Comparison of ENCODE assay signal across 8 cellular contexts in the genomic region with DNA sequence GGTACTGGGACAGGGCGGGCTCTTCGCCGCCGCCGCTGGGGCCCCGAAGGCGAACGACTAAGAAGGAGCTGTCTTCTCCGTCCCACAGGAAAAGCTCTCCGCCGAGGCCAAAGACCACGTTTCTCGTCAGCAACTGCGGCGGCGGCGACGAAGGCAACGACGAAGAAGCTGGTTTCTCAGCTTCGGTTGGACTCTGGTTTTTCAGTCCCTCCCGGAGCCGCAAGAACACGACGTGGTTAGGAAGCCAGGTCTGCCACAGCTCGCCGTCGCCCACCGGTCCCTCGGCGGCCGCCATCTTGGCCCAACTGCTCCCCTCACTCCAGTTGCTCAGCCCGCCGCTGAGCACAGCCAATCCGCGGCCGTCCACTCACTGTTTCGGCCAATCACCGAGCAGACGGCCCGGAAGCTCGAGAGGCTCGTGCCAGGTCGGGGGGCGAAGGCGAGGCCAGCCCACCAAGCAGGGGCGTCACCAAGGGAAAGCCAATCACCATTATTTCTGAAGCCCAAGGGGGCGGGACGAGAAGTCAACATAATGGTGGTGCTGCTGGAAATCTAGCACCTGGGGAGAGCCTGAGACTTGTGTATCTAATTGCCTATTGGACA. TPM values are rescaled to one million over a fixed set of nuclear protein-coding genes. Genes with fewer than 3 reads are reported as not detected.
DNase-seq lines count a peak whose midpoint lies in the region; TF ChIP-seq lines count a peak whose summit lies in the region.

A gene (minus strand): TSS at position 307 of the 603 bp plus-strand sequence. CDS start 12 bp downstream, at position 295.

- no peaks in the 10 kb centered on the region for H3K9me3 Mint-ChIP-seq in nephron
- H3K9me3 Mint-ChIP-seq in stimulated activated naive CD8-positive, alpha-beta T cell treated with anti-CD3 and anti-CD28 coated beads, Interleukin-15, Interleukin-2, amounts not matched to agents 100 ng/mL and 50 ng/mL, for 24 hours: no peaks in the 10 kb centered on the region

- H3K27me3 Mint-ChIP-seq in nephron (ENCODE audit: low read depth): no peaks in the 10 kb centered on the region
- H3K27me3 Mint-ChIP-seq in stimulated activated naive CD8-positive, alpha-beta T cell treated with anti-CD3 and anti-CD28 coated beads, Interleukin-15, Interleukin-2, amounts not matched to agents 100 ng/mL and 50 ng/mL, for 24 hours: no peaks in the 10 kb centered on the region

- DNase-seq in ELF-1 (ENCODE audit: low read depth, low spot score) (peak; percentile 99), H7 (peak; percentile 98), M059J (ENCODE audit: low read depth) (peak; percentile 98), SHP77 (lab: John Stamatoyannopoulos, UW) (peak; percentile 99), fibroblast of pulmonary artery (ENCODE audit: low read depth) (peak; percentile 98)
- peak; percentile 94 for DNase-seq in activated effector memory CD4-positive, alpha-beta T cell treated with Interleukin-2 at 50 U/mL for 16 hours

- TF ChIP-seq CTCF in fibroblast of pulmonary artery (IDR thresholded peaks at IDR 0.05; ENCODE audit: low read length, missing control alignments) (no peak), nephron (IDR thresholded peaks at IDR 0.05; ENCODE audit: unreplicated experiment in 3 of 3) (no peak)

- peak within 1 kb of the TSS; percentile 94 for H3K4me3 ChIP-seq in H7 (ENCODE audit: insufficient read depth, low read depth, low read length)
- H3K4me3 ChIP-seq in fibroblast of pulmonary artery (replicated peaks; ENCODE audit: low read depth, low read length): peak within 1 kb of the TSS; percentile 98

- no peaks in the 10 kb centered on the region for H3K27me3 ChIP-seq in H7 (ENCODE audit: control insufficient read depth, insufficient read depth, low read length)

- H3K4me3 Mint-ChIP-seq in nephron: peak within 1 kb of the TSS; percentile 96 to 100 (median 99)
- H3K4me3 Mint-ChIP-seq in stimulated activated naive CD8-positive, alpha-beta T cell treated with anti-CD3 and anti-CD28 coated beads, Interleukin-15, Interleukin-2, amounts not matched to agents 100 ng/mL and 50 ng/mL, for 24 hours: peak within 1 kb of the TSS; percentile 99

- H3K36me3 ChIP-seq in H7 (replicated peaks; ENCODE audit: control insufficient read depth, insufficient read depth, low read length): peaks cover 23% of the 10 kb centered on the region

- peak within 1 kb of the TSS; percentile 82 to 99 (median 96) for H3K27ac Mint-ChIP-seq in nephron
- peak within 1 kb of the TSS; percentile 97 for H3K27ac Mint-ChIP-seq in stimulated activated naive CD8-positive, alpha-beta T cell treated with anti-CD3 and anti-CD28 coated beads, Interleukin-15, Interleukin-2, amounts not matched to agents 100 ng/mL and 50 ng/mL, for 24 hours

- H3K36me3 Mint-ChIP-seq in nephron (ENCODE audit: low read depth): peaks cover 38% of the 10 kb centered on the region
- H3K36me3 Mint-ChIP-seq in stimulated activated naive CD8-positive, alpha-beta T cell treated with anti-CD3 and anti-CD28 coated beads, Interleukin-15, Interleukin-2, amounts not matched to agents 100 ng/mL and 50 ng/mL, for 24 hours (ENCODE audit: low read depth): peaks cover 48% of the 10 kb centered on the region

- H3K4me1 Mint-ChIP-seq in nephron: peaks cover 26% of the 10 kb centered on the region
- peaks cover 61% of the 10 kb centered on the region for H3K4me1 Mint-ChIP-seq in stimulated activated naive CD8-positive, alpha-beta T cell treated with anti-CD3 and anti-CD28 coated beads, Interleukin-15, Interleukin-2, amounts not matched to agents 100 ng/mL and 50 ng/mL, for 24 hours (ENCODE audit: low read depth)

RNA-seq across cellular contexts. Expression of the gene that starts here (rescaled TPM):
- 110 and 139 TPM in 2 replicates for total RNA-seq in H7 (2014; rRNA removed; shearing (Covaris generic))
- total RNA-seq in M059J (2014; rRNA removed; shearing (Covaris generic)): 73.4 and 76.6 TPM in 2 replicates

Comparison
In these comparisons a context has a peak if more than half of its experiments do, and no peak if none do; other contexts are left out.
1. Peak in every context shown above with its lines: DNase-seq and H3K4me3 ChIP-seq.